In genomic region chr1:43227138-43227836, GRCh38 we compare ENCODE assay signal across 8 cellular contexts. TPM values are rescaled to one million over a fixed set of nuclear protein-coding genes. Genes with fewer than 3 reads are reported as not detected.
DNase-seq lines count a peak whose midpoint lies in the region; ATAC-seq and TF ChIP-seq lines count a peak whose summit lies in the region.

No MANE protein-coding gene starts in this region.

- TF ChIP-seq CTCF in left ventricle myocardium inferior (IDR thresholded peaks at IDR 0.05; ENCODE audit: borderline replicate concordance): peak; percentile 94

- H3K4me3 ChIP-seq in adipocyte (ENCODE audit: low read length): no peak overlapping the region
- no peak overlapping the region for H3K4me3 ChIP-seq in left ventricle myocardium inferior

- peaks cover 0 to 5% of the 10 kb centered on the region in 2 donors for H3K27me3 Mint-ChIP-seq in T-cell

- H3K27me3 ChIP-seq in adipocyte (replicated peaks; ENCODE audit: control insufficient read depth, insufficient read depth, low read length) (peaks cover 3% of the 10 kb centered on the region), left ventricle myocardium inferior (ENCODE audit: low read depth) (no peaks in the 10 kb centered on the region)

- no peaks in the 10 kb centered on the region for H3K36me3 Mint-ChIP-seq in T-cell

- ATAC-seq in T-cell (replicated peaks in 1 of 4) (peak; percentile 78 to 92 (median 84)), HG03175 (IDR thresholded peaks at IDR 0.05; ENCODE audit: unreplicated experiment) (no peak)

- H3K9me3 ChIP-seq in adipocyte (ENCODE audit: control insufficient read depth, low read length): no peaks in the 10 kb centered on the region
- H3K9me3 ChIP-seq in left ventricle myocardium inferior (replicated peaks): no peaks in the 10 kb centered on the region

- H3K9ac ChIP-seq in adipocyte (ENCODE audit: low read length): no peak overlapping the region

- H3K4me3 Mint-ChIP-seq in T-cell: no peak overlapping the region

- H3K9me3 Mint-ChIP-seq in T-cell: no peaks in the 10 kb centered on the region

- CTCF ChIA-PET in T-cell (lab: Charles Lee): interaction anchor here (0.5 to 1.7 kb wide), 14 partner anchors 17 to 1501 kb away, joined by 3 to 86 read pairs (median 3); partner anchors contain the start of genes CDC20 (in 1 of the 2) and KDM4A (in 1 of the 2)

- intact Hi-C loops in left ventricle myocardium inferior (cut with micrococcal nuclease): loop anchor here (2.0 to 10.0 kb wide), 2 partner anchors 158 to 188 kb away; partner anchors contain the start of genes MED8 and SZT2

- POLR2A ChIA-PET in T-cell (lab: Charles Lee): interaction anchor here in 1 of 2 donors (0.7 kb wide), 1 partner anchor 187 kb away, joined by 3 read pairs; no protein-coding TSS in a partner anchor

- peaks cover 28% of the 10 kb centered on the region for H3K4me1 ChIP-seq in adipocyte (ENCODE audit: control insufficient read depth, insufficient read depth, low read length)
- H3K4me1 ChIP-seq in left ventricle myocardium inferior: peaks cover 17% of the 10 kb centered on the region

- peaks cover 0 to 6% (median 0%) of the 10 kb centered on the region in 3 donors for H3K4me1 Mint-ChIP-seq in T-cell

- H3K27ac Mint-ChIP-seq in T-cell: peak overlapping the region in 1 of 2 donors; percentile 60

- H3K36me3 ChIP-seq in adipocyte (ENCODE audit: control insufficient read depth, insufficient read depth, low read length, severe bottlenecking) (no peaks in the 10 kb centered on the region), left ventricle myocardium inferior (no peaks in the 10 kb centered on the region)

- DNase-seq in NCI-H1436 (lab: John Stamatoyannopoulos, UW): peak; percentile 71
- DNase-seq in NCI-H1436 treated with DMSO at 0.1 percent for 48 hours (lab: John Stamatoyannopoulos, UW): no peak
- DNase-seq in NCI-H1105 treated with DMSO at 0.1 percent for 48 hours (lab: John Stamatoyannopoulos, UW): peak; percentile 67
- DNase-seq in T-cell: peak; percentile 41 to 87 (median 77)
- DNase-seq in adipocyte (ENCODE audit: low read depth): peak; percentile 91
- DNase-seq in left ventricle myocardium inferior: peak; percentile 76
- DNase-seq in retina: peak; percentile 85

- H3K27ac ChIP-seq in left ventricle myocardium inferior (replicated peaks): no peak overlapping the region

RNA-seq across cellular contexts. Expression of gene TMEM125, which starts 42.5 kb away (rescaled TPM):
- under 1 TPM in 3 of 5 donors, not detected in 2; 0.20 to 0.46 (median 0.35) TPM for total RNA-seq in T-cell
- not detected for total RNA-seq in left ventricle myocardium inferior

RNA-seq across cellular contexts. Expression of gene CFAP57, which starts 55.2 kb away (rescaled TPM):
- total RNA-seq in T-cell: under 1 TPM in 1 of 5 donors, not detected in 4; 0.07 TPM
- not detected for total RNA-seq in left ventricle myocardium inferior

RNA-seq across cellular contexts. Expression of gene EBNA1BP2, which starts 55.2 kb away (rescaled TPM):
- total RNA-seq in T-cell (10 to 100 TPM; 18.4 to 38.1 (median 31.2) TPM), left ventricle myocardium inferior (29.8 TPM)

RNA-seq across cellular contexts. Expression of gene C1orf210, which starts 58.1 kb away (rescaled TPM):
- total RNA-seq in T-cell (under 1 TPM in 2 of 5 donors, not detected in 3; 0.16 to 0.32 TPM), left ventricle myocardium inferior (not detected)
